ENCODE assay signal across 17 cellular contexts in the genomic region with DNA sequence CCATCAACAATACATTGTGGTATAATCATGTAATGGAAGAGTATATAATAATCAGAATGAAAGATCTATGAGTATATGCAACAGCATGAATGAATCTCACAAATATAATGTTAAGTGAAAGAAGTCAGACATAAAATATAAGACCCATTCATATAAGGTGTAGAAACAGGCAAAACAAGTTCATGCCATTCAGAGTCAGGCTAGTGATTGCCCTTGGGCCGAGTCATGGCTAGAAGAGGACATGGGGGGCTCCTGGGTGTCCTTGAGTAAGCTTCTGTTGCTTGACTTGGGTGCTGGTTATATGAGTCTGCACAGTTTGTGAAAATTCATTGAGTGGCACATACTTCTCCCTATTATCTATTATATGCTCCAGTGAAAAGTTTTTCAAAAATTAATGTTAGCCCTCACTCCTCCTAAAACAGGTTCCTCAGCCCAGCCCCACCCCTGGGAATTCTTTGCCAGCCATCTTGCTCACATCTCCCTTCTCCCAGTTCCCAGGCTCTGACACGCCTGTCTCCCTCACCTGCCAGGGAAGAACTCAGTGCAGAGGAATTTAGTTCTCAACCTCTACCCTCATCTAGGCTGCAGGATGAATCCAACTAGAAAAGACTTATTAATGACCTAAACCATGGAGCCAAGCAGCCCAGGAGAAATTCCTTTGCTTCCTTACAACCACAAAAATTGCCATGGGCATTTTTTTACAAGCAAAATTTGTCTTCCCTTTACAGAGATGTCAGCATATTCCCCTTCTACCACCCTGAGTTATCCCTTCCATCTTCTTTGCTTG. TPM values are rescaled to one million over a fixed set of nuclear protein-coding genes. Genes with fewer than 3 reads are reported as not detected.
DNase-seq lines count a peak whose midpoint lies in the region; ATAC-seq, FAIRE-seq and TF ChIP-seq lines count a peak whose summit lies in the region.
"Had no signal": no experiment of that assay in that cellular context is flagged by ENCODE, and none has a peak within 500 bp of the region (broad histone marks: within the 10 kb centered on the region; RNA-seq: fewer than 3 reads in every experiment).

No MANE protein-coding gene starts in this region.

- no peaks in the 10 kb centered on the region for H3K79me1 ChIP-seq in trophoblast cell (ENCODE audit: low read length)

- peak overlapping the region; percentile 100; the same call in 1 of the 2 replicates for H2AFZ ChIP-seq in OCI-LY1 (ENCODE audit: low read length)
- no peak overlapping the region for H2AFZ ChIP-seq in trophoblast cell (ENCODE audit: insufficient read depth, low read length, poor library complexity)

- ATAC-seq in GM19035 (IDR thresholded peaks at IDR 0.05; ENCODE audit: unreplicated experiment) = no peak
- ATAC-seq: HepG2 had no signal

- no peaks in the 10 kb centered on the region for H3K79me2 ChIP-seq in OCI-LY1 (ENCODE audit: insufficient read depth, low read length)
- H3K79me2 ChIP-seq in trophoblast cell (ENCODE audit: control insufficient read depth, insufficient read depth, low read length, poor library complexity) = no peaks in the 10 kb centered on the region

- no peak for TF ChIP-seq CTCF in OCI-LY1 (IDR thresholded peaks at IDR 0.05; ENCODE audit: low read length)

- H2BK12ac ChIP-seq in trophoblast cell (ENCODE audit: low read length) = no peak overlapping the region

- H3K4ac ChIP-seq in trophoblast cell (ENCODE audit: low read depth, low read length) = no peak overlapping the region

- FAIRE-seq in small intestine (lab: Jason Lieb, UNC) = no peak
- FAIRE-seq: HepG2 had no signal

- no peaks in the 10 kb centered on the region for H4K20me1 ChIP-seq in OCI-LY1 (ENCODE audit: insufficient read depth, low read length)

- H4K91ac ChIP-seq in trophoblast cell (ENCODE audit: low read depth, low read length) = no peak overlapping the region

- H4K12ac ChIP-seq in trophoblast cell (ENCODE audit: low read depth, low read length) = no peak overlapping the region

- no peak overlapping the region for H4K8ac ChIP-seq in trophoblast cell (ENCODE audit: low read depth, low read length)

- H2BK5ac ChIP-seq in trophoblast cell (ENCODE audit: low read depth, low read length, poor library complexity) = no peak overlapping the region

- H2BK120ac ChIP-seq in trophoblast cell (ENCODE audit: insufficient read depth, low read length, poor library complexity) = no peak overlapping the region

- H3F3A ChIP-seq in OCI-LY1 (ENCODE audit: insufficient read depth, low read length) = no peaks in the 10 kb centered on the region

- WGBS in trophoblast cell (ENCODE audit: extremely low coverage, insufficient coverage, insufficient read length) = no CpG with 5 or more reads among the region's 2 CpGs
- 47 to 74% (median 48%) methylated on average over 2 of the region's 2 CpGs for WGBS in small intestine, 3 donors

- H3K27me3 ChIP-seq in OCI-LY1 (ENCODE audit: insufficient read depth, low read length) (no peaks in the 10 kb centered on the region), trophoblast cell (ENCODE audit: insufficient read depth, low read length) (no peaks in the 10 kb centered on the region), small intestine (ENCODE audit: control insufficient read depth in 2 of 2, insufficient read depth in 2 of 2, low read length in 2 of 2) (no peaks in the 10 kb centered on the region)
- H3K27me3 ChIP-seq: spleen had no signal

- no peak overlapping the region for H3K23ac ChIP-seq in trophoblast cell (ENCODE audit: low read length)

- H3K27ac ChIP-seq in OCI-LY1 (ENCODE audit: low read depth, low read length, poor library complexity, severe bottlenecking) (no peak overlapping the region), trophoblast cell (ENCODE audit: low read depth, low read length) (peak overlapping the region; percentile 26), small intestine (ENCODE audit: low read depth in 1 of 2, low read length in 1 of 2) (no peak overlapping the region)
- H3K27ac ChIP-seq: spleen had no signal

- H3K36me3 ChIP-seq in OCI-LY1 (ENCODE audit: insufficient read depth, low read length) (no peaks in the 10 kb centered on the region), trophoblast cell (ENCODE audit: control insufficient read depth in 1 of 2, insufficient read depth in 2 of 2, low read length in 2 of 2) (no peaks in the 10 kb centered on the region), small intestine (ENCODE audit: control insufficient read depth in 2 of 2, insufficient read depth in 2 of 2, low read length in 2 of 2) (no peaks in the 10 kb centered on the region)
- H3K36me3 ChIP-seq: spleen had no signal

- peak; percentile 50 for DNase-seq in ELF-1 (ENCODE audit: low read depth, low spot score)
- DNase-seq in epidermal melanocyte (ENCODE audit: insufficient read length, low spot score) = peak; percentile 36
- DNase-seq in trophoblast cell = peak; percentile 95 to 98
- no peak for DNase-seq in SHP77 (lab: John Stamatoyannopoulos, UW)
- DNase-seq in stimulated activated naive CD4-positive, alpha-beta T cell treated with Interleukin-2 at 50 U/mL for 16 hours (lab: John Stamatoyannopoulos, UW) = no peak
- DNase-seq in small intestine = no peak
- DNase-seq: activated CD8-positive, alpha-beta memory T cell treated with anti-CD3 and anti-CD28 coated beads, Interleukin-2, amount 50 U/mL, for 4 hours; amygdala; Calu3; effector memory CD4-positive, alpha-beta T cell; naive B cell; NCI-H187 treated with DMSO at 0.1 percent for 48 hours; NK-92 treated with Interleukin-12 subunit alpha and Interleukin-12 subunit beta, amount 100 ng/mL, for 24 hours; spleen had no signal

- H3K9me3 ChIP-seq in OCI-LY1 (ENCODE audit: low read length) (no peaks in the 10 kb centered on the region), trophoblast cell (ENCODE audit: insufficient read depth, low read depth, low read length) (no peaks in the 10 kb centered on the region), small intestine (ENCODE audit: control insufficient read depth, low read depth) (no peaks in the 10 kb centered on the region)
- H3K9me3 ChIP-seq: spleen had no signal

- no peak overlapping the region for H3K18ac ChIP-seq in trophoblast cell (ENCODE audit: low read length)

- H3K4me3 ChIP-seq in OCI-LY1 (ENCODE audit: low read depth, low read length, poor library complexity, severe bottlenecking) (no peak overlapping the region), trophoblast cell (ENCODE audit: low read depth, low read length) (no peak overlapping the region), small intestine (ENCODE audit: low read depth in 1 of 2, low read length in 2 of 2) (no peak overlapping the region)
- H3K4me3 ChIP-seq: spleen had no signal

- no peak overlapping the region for H3K14ac ChIP-seq in trophoblast cell (ENCODE audit: low read length)

- H3K9ac ChIP-seq in OCI-LY1 (ENCODE audit: low read length) (no peak overlapping the region), trophoblast cell (ENCODE audit: low read length) (no peak overlapping the region)

- peaks cover 5% of the 10 kb centered on the region for H3K4me1 ChIP-seq in OCI-LY1 (ENCODE audit: insufficient read depth, low read length, severe bottlenecking)
- H3K4me1 ChIP-seq in trophoblast cell (ENCODE audit: control insufficient read depth in 1 of 2, insufficient read depth in 2 of 2, low read length in 2 of 2) = peaks cover 7 to 8% of the 10 kb centered on the region in 2 experiments
- H3K4me1 ChIP-seq in small intestine (ENCODE audit: control insufficient read depth in 2 of 2, insufficient read depth in 1 of 2, low read depth in 1 of 2, low read length in 1 of 2) = no peaks in the 10 kb centered on the region

- H3K4me2 ChIP-seq in OCI-LY1 (ENCODE audit: low read length) (no peak overlapping the region), trophoblast cell (ENCODE audit: low read length) (peak overlapping the region; percentile 18)

- H2AK5ac ChIP-seq in trophoblast cell (ENCODE audit: low read length) = no peak overlapping the region

- no peaks in the 10 kb centered on the region for H3K9me2 ChIP-seq in OCI-LY1 (ENCODE audit: low read depth, low read length)

RNA-seq across cellular contexts. Expression of a gene that starts 52.4 kb away (rescaled TPM):
- 26.0 and 26.1 TPM in 2 replicates for polyA plus RNA-seq in trophoblast cell (2013)
- 1 to 10 TPM in 2 of 3 donors, under 1 TPM in 1; 0.89 to 5.2 (median 1.4) TPM for polyA plus RNA-seq in small intestine

Comparison
In these comparisons a context has a peak if more than half of its experiments do, and no peak if none do; other contexts are left out.
1. DNase-seq: peak in ELF-1 (single experiment), epidermal melanocyte (single experiment) and trophoblast cell (2 of 2); none in SHP77 (0 of 2), stimulated activated naive CD4-positive, alpha-beta T cell treated with Interleukin-2 at 50 U/mL for 16 hours (single experiment) and small intestine (single experiment).